ENCODE assay signal across 8 cellular contexts in the genomic region with DNA sequence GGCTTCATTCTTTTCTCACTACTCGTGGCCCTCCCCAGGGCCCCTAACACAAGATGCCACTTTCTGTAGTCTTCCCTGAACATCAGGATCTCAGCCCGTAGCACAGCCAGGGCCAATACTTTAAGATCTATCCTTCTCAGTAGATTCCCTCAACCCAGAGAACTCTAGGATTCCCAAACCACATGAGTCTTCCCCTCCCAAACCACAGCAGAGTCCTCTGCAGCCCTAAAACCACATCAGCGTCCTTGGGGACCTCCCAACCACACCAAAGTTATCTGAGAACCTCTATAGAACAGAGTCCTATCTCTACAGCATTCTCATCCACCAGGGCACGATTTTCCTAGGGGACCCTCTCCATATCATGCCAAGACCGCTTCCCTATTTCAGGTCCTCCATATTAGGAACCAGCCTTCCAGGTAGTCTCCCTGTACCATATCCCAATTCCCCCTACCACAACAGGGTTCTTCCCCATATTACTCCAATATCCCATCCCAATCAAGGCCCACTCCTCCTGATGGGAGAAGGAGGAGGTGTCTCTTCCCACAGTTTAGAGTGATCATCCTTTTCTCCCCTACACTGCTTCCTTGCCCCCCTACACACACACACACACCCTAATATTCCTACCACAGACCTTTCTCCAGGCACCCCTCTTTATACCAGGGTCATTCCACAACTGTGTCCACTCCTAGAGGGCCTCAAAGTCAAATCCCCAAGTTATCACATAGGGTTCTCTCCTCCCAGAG. TPM values are rescaled to one million over a fixed set of nuclear protein-coding genes. Genes with fewer than 3 reads are reported as not detected.
DNase-seq lines count a peak whose midpoint lies in the region; ATAC-seq and TF ChIP-seq lines count a peak whose summit lies in the region.

No MANE protein-coding gene starts in this region.

- H3K9me3 Mint-ChIP-seq in effector memory CD8-positive, alpha-beta T cell, result no peaks in the 10 kb centered on the region
- no peaks in the 10 kb centered on the region for H3K9me3 Mint-ChIP-seq in nephron progenitor cell

- H3K9me3 ChIP-seq in OCI-LY1 (ENCODE audit: low read length), result no peaks in the 10 kb centered on the region

- H3K9ac ChIP-seq in OCI-LY1 (ENCODE audit: low read length), result peak overlapping the region; percentile 32; the same call in 1 of the 2 replicates

- peak overlapping the region; percentile 87 to 93 for H3K27ac Mint-ChIP-seq in effector memory CD8-positive, alpha-beta T cell
- H3K27ac Mint-ChIP-seq in nephron progenitor cell, result peak overlapping the region; percentile 89

- DNase-seq in BJ (ENCODE audit: low read depth) (no peak), nephron progenitor cell (no peak), superior temporal gyrus (ENCODE audit: extremely low spot score) (no peak), omental fat pad (ENCODE audit: low spot score) (no peak), NCI-H524 (lab: John Stamatoyannopoulos, UW) (no peak)
- no peak for DNase-seq in effector memory CD8-positive, alpha-beta T cell
- no peak for DNase-seq in stimulated activated CD4-positive, alpha-beta T cell treated with anti-CD3 and anti-CD28 coated beads, Interleukin-4, amount 100 ng/mL, for 24 hours

- no peak for ATAC-seq in effector memory CD8-positive, alpha-beta T cell (replicated peaks)
- ATAC-seq in omental fat pad (ENCODE audit: low FRiP score), result no peak

- peak overlapping the region; percentile 90 for H3K4me3 ChIP-seq in BJ (ENCODE audit: low read depth, low read length)
- peak overlapping the region; percentile 69 for H3K4me3 ChIP-seq in OCI-LY1 (ENCODE audit: low read depth, low read length, poor library complexity, severe bottlenecking)

- H3K4me2 ChIP-seq in OCI-LY1 (ENCODE audit: low read length), result no peak overlapping the region

- POLR2A ChIA-PET in BJ (lab: Charles Lee), result no interaction called here

- CTCF ChIA-PET in BJ (lab: Yijun Ruan, JAX), result interaction anchor here (1.8 to 2.2 kb wide), 2 partner anchors 10 to 40 kb away, joined by 12 to 35 read pairs; no protein-coding TSS in a partner anchor

- H3K9me2 ChIP-seq in OCI-LY1 (ENCODE audit: low read depth, low read length), result no peaks in the 10 kb centered on the region

- H2AFZ ChIP-seq in OCI-LY1 (ENCODE audit: low read length), result no peak overlapping the region

- no peaks in the 10 kb centered on the region for H3K79me2 ChIP-seq in OCI-LY1 (ENCODE audit: insufficient read depth, low read length)

- H3K27me3 Mint-ChIP-seq in effector memory CD8-positive, alpha-beta T cell, result no peaks in the 10 kb centered on the region
- H3K27me3 Mint-ChIP-seq in nephron progenitor cell (ENCODE audit: low read depth, poor library complexity), result no peaks in the 10 kb centered on the region

- peaks cover 13% of the 10 kb centered on the region for H3K4me1 ChIP-seq in OCI-LY1 (ENCODE audit: insufficient read depth, low read length, severe bottlenecking)

- TF ChIP-seq CTCF in BJ (IDR thresholded peaks at IDR 0.05; ENCODE audit: insufficient read depth, low read depth, low read length) (no peak), OCI-LY1 (IDR thresholded peaks at IDR 0.05; ENCODE audit: low read length) (no peak), nephron progenitor cell (IDR thresholded peaks at IDR 0.05) (no peak), omental fat pad (IDR thresholded peaks at IDR 0.05) (no peak)

- peaks cover 73% of the 10 kb centered on the region for H3K36me3 Mint-ChIP-seq in effector memory CD8-positive, alpha-beta T cell (ENCODE audit: insufficient read depth)
- H3K36me3 Mint-ChIP-seq in nephron progenitor cell (ENCODE audit: low read depth), result peaks cover 72% of the 10 kb centered on the region

- peak overlapping the region; percentile 70 to 86 for H3K4me3 Mint-ChIP-seq in effector memory CD8-positive, alpha-beta T cell
- H3K4me3 Mint-ChIP-seq in nephron progenitor cell, result peak overlapping the region; percentile 92

- H3K27me3 ChIP-seq in BJ (ENCODE audit: control insufficient read depth, insufficient read depth, low read length) (no peaks in the 10 kb centered on the region), OCI-LY1 (ENCODE audit: insufficient read depth, low read length) (no peaks in the 10 kb centered on the region)

- no peaks in the 10 kb centered on the region for H3F3A ChIP-seq in OCI-LY1 (ENCODE audit: insufficient read depth, low read length)

- peaks cover 24% of the 10 kb centered on the region for H3K36me3 ChIP-seq in BJ (ENCODE audit: control insufficient read depth, insufficient read depth, low read length)
- peaks cover 74% of the 10 kb centered on the region for H3K36me3 ChIP-seq in OCI-LY1 (ENCODE audit: insufficient read depth, low read length)

- H3K4me1 Mint-ChIP-seq in effector memory CD8-positive, alpha-beta T cell (ENCODE audit: low read depth in 2 of 2), result peaks cover 37 to 44% of the 10 kb centered on the region in 2 donors
- peaks cover 41% of the 10 kb centered on the region for H3K4me1 Mint-ChIP-seq in nephron progenitor cell

- peak overlapping the region; percentile 1 for H3K27ac ChIP-seq in OCI-LY1 (ENCODE audit: low read depth, low read length, poor library complexity, severe bottlenecking)

- H4K20me1 ChIP-seq in OCI-LY1 (ENCODE audit: insufficient read depth, low read length), result no peaks in the 10 kb centered on the region

RNA-seq across cellular contexts. Expression of gene DYRK1B, which starts 1.4 kb away (rescaled TPM):
- polyA plus RNA-seq in BJ (2011; rRNA removed), result 6.6 and 8.4 TPM in 2 replicates
- 15.1 and 17.1 TPM in 2 replicates for polyA minus RNA-seq in BJ (2011; rRNA and poly(A)+ RNA removed)
- 1 to 10 TPM; 4.6 to 9.9 (median 5.3) TPM for total RNA-seq in omental fat pad

RNA-seq across cellular contexts. Expression of gene FBL, which starts 13.7 kb away (rescaled TPM):
- 228 and 372 TPM in 2 replicates for polyA plus RNA-seq in BJ (2011; rRNA removed)
- polyA minus RNA-seq in BJ (2011; rRNA and poly(A)+ RNA removed), result 129 and 226 TPM in 2 replicates
- total RNA-seq in omental fat pad, result 100 to 1,000 TPM; 103 to 194 (median 125) TPM

RNA-seq across cellular contexts. Expression of gene LEUTX, which starts 53.9 kb away (rescaled TPM):
- not detected in 2 replicates for polyA plus RNA-seq in BJ (2011; rRNA removed)
- not detected in 2 replicates for polyA minus RNA-seq in BJ (2011; rRNA and poly(A)+ RNA removed)
- total RNA-seq in omental fat pad, result not detected
